8 cellular contexts compared by ENCODE assay signal in genomic region chr10:68599754-68600040, GRCh38. TPM values are rescaled to one million over a fixed set of nuclear protein-coding genes. Genes with fewer than 3 reads are reported as not detected.
A peak's percentile ranks its signal among the peaks of the same experiment; 100 is the strongest.
DNase-seq lines count a peak whose midpoint lies in the region; ATAC-seq and TF ChIP-seq lines count a peak whose summit lies in the region.

No MANE protein-coding gene starts in this region.

- H3K27me3 ChIP-seq in brain microvascular endothelial cell (replicated peaks) (no peaks in the 10 kb centered on the region), lung (ENCODE audit: control insufficient read depth, insufficient read depth) (no peaks in the 10 kb centered on the region), tibial artery (no peaks in the 10 kb centered on the region)

- ATAC-seq in activated CD4-positive, alpha-beta T cell treated with anti-CD3 and anti-CD28 coated beads for 36 hours = no peak
- ATAC-seq in lung (ENCODE audit: insufficient read depth, low FRiP score) = no peak

- in situ Hi-C loops in brain microvascular endothelial cell (cut with HindIII; ENCODE audit: low pct_ligation_motif_present, low sequenced_read_pairs) = no loop called here

- H3K27ac ChIP-seq in brain microvascular endothelial cell (peak overlapping the region; percentile 42), lung (ENCODE audit: low read depth in 1 of 2, low read length in 1 of 2) (peak overlapping the region in 1 of 2 donors; percentile 83), tibial artery (peak overlapping the region; percentile 63 to 75)

- no peaks in the 10 kb centered on the region for H3K9me3 ChIP-seq in lung (ENCODE audit: control insufficient read depth in 2 of 2, insufficient read depth in 1 of 2, low read length in 1 of 2)
- no peaks in the 10 kb centered on the region for H3K9me3 ChIP-seq in tibial artery

- CTCF ChIA-PET in activated CD4-positive, alpha-beta T cell treated with anti-CD3 and anti-CD28 coated beads for 36 hours (lab: Charles Lee) = interaction anchor here (1.2 kb wide), 1 partner anchor 8 kb away, joined by 5 read pairs; no protein-coding TSS in a partner anchor

- no peaks in the 10 kb centered on the region for H3K27me3 Mint-ChIP-seq in activated CD4-positive, alpha-beta T cell treated with anti-CD3 and anti-CD28 coated beads for 36 hours

- peaks cover 26% of the 10 kb centered on the region for H3K4me1 Mint-ChIP-seq in activated CD4-positive, alpha-beta T cell treated with anti-CD3 and anti-CD28 coated beads for 36 hours

- H3K9me3 Mint-ChIP-seq in activated CD4-positive, alpha-beta T cell treated with anti-CD3 and anti-CD28 coated beads for 36 hours (ENCODE audit: low read depth) = no peaks in the 10 kb centered on the region

- DNase-seq in activated CD4-positive, alpha-beta T cell treated with anti-CD3 and anti-CD28 coated beads for 36 hours = no peak
- no peak for DNase-seq in activated CD4-positive, alpha-beta T cell treated with anti-CD3 and anti-CD28 coated beads, Interleukin-2, amount 50 U/mL, for 48 hours
- DNase-seq in brain microvascular endothelial cell = no peak
- DNase-seq in lung (ENCODE audit: low spot score) = no peak
- DNase-seq in tibial artery = no peak
- DNase-seq in stimulated activated CD4-positive, alpha-beta T cell treated with anti-CD3 and anti-CD28 coated beads, Interleukin-4, amount 100 ng/mL, for 24 hours = no peak
- no peak for DNase-seq in NCI-H2227 (lab: John Stamatoyannopoulos, UW; ENCODE audit: unreplicated experiment)
- DNase-seq in NCI-H2081 treated with DMSO at 0.1 percent for 48 hours (lab: John Stamatoyannopoulos, UW) = no peak

- H3K4me1 ChIP-seq in lung (ENCODE audit: control insufficient read depth in 2 of 2, insufficient read depth in 2 of 2, low read length in 2 of 2) (peaks cover 0 to 6% of the 10 kb centered on the region in 2 donors), tibial artery (peaks cover 0 to 33% (median 23%) of the 10 kb centered on the region in 4 donors)

- no peaks in the 10 kb centered on the region for H3K36me3 ChIP-seq in brain microvascular endothelial cell (replicated peaks)
- H3K36me3 ChIP-seq in lung (ENCODE audit: control insufficient read depth in 2 of 2, insufficient read depth in 2 of 2, low read length in 2 of 2) = no peaks in the 10 kb centered on the region
- no peaks in the 10 kb centered on the region for H3K36me3 ChIP-seq in tibial artery

- intact Hi-C loops in activated CD4-positive, alpha-beta T cell treated with anti-CD3 and anti-CD28 coated beads for 36 hours (cut with DNase I, micrococcal nuclease) = loop anchor here (1.0 to 5.0 kb wide), 3 partner anchors 37 to 121 kb away; partner anchors contain the start of genes TET1 (in 2 of the 2) and CCAR1 (in 1 of the 2)
- intact Hi-C loops in tibial artery (cut with DNase I; ENCODE audit: low total_unique reads) = no loop called here

- H3K36me3 Mint-ChIP-seq in activated CD4-positive, alpha-beta T cell treated with anti-CD3 and anti-CD28 coated beads for 36 hours (ENCODE audit: low read depth) = no peaks in the 10 kb centered on the region

- POLR2A ChIA-PET in activated CD4-positive, alpha-beta T cell treated with anti-CD3 and anti-CD28 coated beads for 36 hours (lab: Charles Lee) = no interaction called here

- H3K4me3 Mint-ChIP-seq in activated CD4-positive, alpha-beta T cell treated with anti-CD3 and anti-CD28 coated beads for 36 hours = peak overlapping the region; percentile 80

- H3K4me3 ChIP-seq in brain microvascular endothelial cell (ENCODE audit: low read depth, low read length) (peak overlapping the region; percentile 56), lung (peak overlapping the region; percentile 63), tibial artery (peak overlapping the region; percentile 52 to 58)

- WGBS in lung, 2 donors = 32 to 56% methylated on average over 3 of the region's 3 CpGs

- TF ChIP-seq CTCF in brain microvascular endothelial cell (IDR thresholded peaks at IDR 0.05; ENCODE audit: low read depth, low read length, missing control alignments) (no peak), lung (IDR thresholded peaks at IDR 0.05; ENCODE audit: control extremely low read depth, extremely low read depth) (no peak), tibial artery (IDR thresholded peaks at IDR 0.05) (no peak)

- peak overlapping the region; percentile 95 for H3K27ac Mint-ChIP-seq in activated CD4-positive, alpha-beta T cell treated with anti-CD3 and anti-CD28 coated beads for 36 hours

RNA-seq across cellular contexts. Expression of gene TET1, which starts 39.6 kb away (rescaled TPM):
- total RNA-seq in activated CD4-positive, alpha-beta T cell treated with anti-CD3 and anti-CD28 coated beads for 36 hours = 1 to 10 TPM in 1 of 2 experiments, under 1 TPM in 1; 0.71 to 1.3 TPM
- total RNA-seq in lung = 10 to 100 TPM in 1 of 2 donors, 1 to 10 TPM in 1; 1.3 to 23.5 TPM
- under 1 TPM; 0.06 to 0.14 TPM for polyA plus RNA-seq in lung
